ENCODE assay signal across 20 cellular contexts in the genomic region with DNA sequence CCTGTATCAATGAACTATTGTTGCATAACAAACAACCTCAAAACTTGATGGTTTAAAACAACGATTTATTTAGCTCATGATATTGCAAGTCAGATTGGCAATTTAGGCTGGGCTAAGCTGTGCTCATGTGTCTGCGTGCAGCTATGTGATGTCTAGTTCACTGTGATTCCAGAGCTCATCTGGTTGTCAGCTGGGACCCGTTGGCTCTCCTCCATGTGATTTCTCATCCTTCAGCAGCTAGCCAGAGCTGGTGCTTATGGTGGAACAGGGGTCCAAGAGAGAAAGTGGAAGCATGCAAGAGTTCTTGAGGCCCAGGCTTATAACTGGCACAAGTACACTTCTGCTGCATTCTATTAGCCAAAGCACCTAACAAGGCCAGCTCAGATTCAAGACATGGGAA. TPM values are rescaled to one million over a fixed set of nuclear protein-coding genes. Genes with fewer than 3 reads are reported as not detected.
A peak's percentile ranks its signal among the peaks of the same experiment; 100 is the strongest.
DNase-seq lines count a peak whose midpoint lies in the region; ATAC-seq and TF ChIP-seq lines count a peak whose summit lies in the region.
"Had no signal": no experiment of that assay in that cellular context is flagged by ENCODE, and none has a peak within 500 bp of the region (broad histone marks: within the 10 kb centered on the region; RNA-seq: fewer than 3 reads in every experiment).

No MANE protein-coding gene starts in this region.

- no peaks in the 10 kb centered on the region for H3K4me1 ChIP-seq in GM23338 (ENCODE audit: insufficient read depth)

- no peaks in the 10 kb centered on the region for H3K27me3 ChIP-seq in GM23338 (ENCODE audit: insufficient read depth)

- CTCF ChIA-PET in activated naive CD4-positive, alpha-beta T cell treated with anti-CD3 and anti-CD28 coated beads for 36 hours (lab: Charles Lee), result no interaction called here

- no peak overlapping the region for H3K4me3 Mint-ChIP-seq in GM23338
- H3K4me3 Mint-ChIP-seq in activated naive CD4-positive, alpha-beta T cell treated with anti-CD3 and anti-CD28 coated beads for 36 hours, result no peak overlapping the region
- H3K4me3 Mint-ChIP-seq: CD4-positive, CD25-positive, alpha-beta regulatory T cell had no signal

- no peaks in the 10 kb centered on the region for H3K9me2 ChIP-seq in GM23338 (ENCODE audit: insufficient read depth)
- H3K9me2 ChIP-seq: SK-N-SH had no signal

- H3F3A ChIP-seq in GM23338 (replicated peaks; ENCODE audit: low read depth), result no peaks in the 10 kb centered on the region

- no peaks in the 10 kb centered on the region for H3K79me2 ChIP-seq in GM23338 (replicated peaks; ENCODE audit: insufficient read depth)

- H3K27ac Mint-ChIP-seq in GM23338, result no peak overlapping the region
- H3K27ac Mint-ChIP-seq in activated naive CD4-positive, alpha-beta T cell treated with anti-CD3 and anti-CD28 coated beads for 36 hours, result no peak overlapping the region
- H3K27ac Mint-ChIP-seq: CD4-positive, CD25-positive, alpha-beta regulatory T cell had no signal

- no peak overlapping the region for H3K4me3 ChIP-seq in GM23338
- H3K4me3 ChIP-seq: PC-9 had no signal

- peaks cover 2% of the 10 kb centered on the region; the same call in 1 of the 3 replicates for H3K4me1 Mint-ChIP-seq in GM23338
- peaks cover 4% of the 10 kb centered on the region for H3K4me1 Mint-ChIP-seq in activated naive CD4-positive, alpha-beta T cell treated with anti-CD3 and anti-CD28 coated beads for 36 hours (ENCODE audit: low read depth)

- H3K36me3 Mint-ChIP-seq in GM23338 (ENCODE audit: low read depth), result no peaks in the 10 kb centered on the region
- no peaks in the 10 kb centered on the region for H3K36me3 Mint-ChIP-seq in activated naive CD4-positive, alpha-beta T cell treated with anti-CD3 and anti-CD28 coated beads for 36 hours (ENCODE audit: low read depth)
- H3K36me3 Mint-ChIP-seq: CD4-positive, CD25-positive, alpha-beta regulatory T cell had no signal

- no peak for ATAC-seq in Right ventricle myocardium inferior
- ATAC-seq in Right ventricle myocardium superior (ENCODE audit: poor library complexity), result no peak
- no peak for ATAC-seq in GM23338

- TF ChIP-seq CTCF in GM23338 (conservative IDR thresholded peaks at IDR 0.05; ENCODE audit: low read depth in 2 of 2), result no peak

- DNase-seq in Right ventricle myocardium inferior (ENCODE audit: missing footprints) (peak; percentile 58), Right ventricle myocardium superior (no peak), GM23338 (ENCODE audit: low spot score) (no peak), fibroblast of peridontal ligament (ENCODE audit: extremely low read depth) (peak; percentile 52), NCI-H1417 treated with DMSO at 0.1 percent for 48 hours (lab: John Stamatoyannopoulos, UW) (no peak), NCI-H446 (lab: John Stamatoyannopoulos, UW) (no peak), COLO668 (lab: John Stamatoyannopoulos, UW; ENCODE audit: unreplicated experiment) (no peak)
- no peak for DNase-seq in activated naive CD4-positive, alpha-beta T cell treated with anti-CD3 and anti-CD28 coated beads for 36 hours
- DNase-seq: CD4-positive, CD25-positive, alpha-beta regulatory T cell; DND-41; NCI-H1092 treated with DMSO at 0.1 percent for 48 hours; NCI-H187; NCI-H446 treated with DMSO at 0.1 percent for 48 hours; NCI-H748 treated with DMSO at 0.1 percent for 48 hours; PC-9; SK-N-SH; T-helper 1 cell had no signal

- no peaks in the 10 kb centered on the region for H4K20me1 ChIP-seq in GM23338 (replicated peaks; ENCODE audit: insufficient read depth)

- no peak overlapping the region for H3K4me2 ChIP-seq in GM23338
- H3K4me2 ChIP-seq: KMS-11, PC-9, SK-N-SH had no signal

- H3K27ac ChIP-seq in GM23338 (ENCODE audit: low read depth), result no peak overlapping the region
- H3K27ac ChIP-seq: 22Rv1, KMS-11, PC-9 had no signal

- H3K9me3 Mint-ChIP-seq in GM23338, result no peaks in the 10 kb centered on the region
- no peaks in the 10 kb centered on the region for H3K9me3 Mint-ChIP-seq in activated naive CD4-positive, alpha-beta T cell treated with anti-CD3 and anti-CD28 coated beads for 36 hours

- no peaks in the 10 kb centered on the region for H3K36me3 ChIP-seq in GM23338 (ENCODE audit: insufficient read depth)

- peaks cover 2% of the 10 kb centered on the region for H3K27me3 Mint-ChIP-seq in GM23338 (ENCODE audit: insufficient read depth, low read depth, poor library complexity)
- peaks cover 3% of the 10 kb centered on the region for H3K27me3 Mint-ChIP-seq in activated naive CD4-positive, alpha-beta T cell treated with anti-CD3 and anti-CD28 coated beads for 36 hours (ENCODE audit: low read depth)

- intact Hi-C loops in Right ventricle myocardium inferior (cut with DNase I) (no loop called here), Right ventricle myocardium superior (cut with DNase I) (no loop called here)
- intact Hi-C loops in activated naive CD4-positive, alpha-beta T cell treated with anti-CD3 and anti-CD28 coated beads for 36 hours (cut with micrococcal nuclease), result no loop called here

- H2AFZ ChIP-seq in GM23338, result 0 out of 2 replicates have a peak overlapping the region, but pooled peaks have one; percentile 20
- H2AFZ ChIP-seq: PC-9 had no signal

TF ChIP-seq in GM23338, 12 proteins besides CTCF, POLR2A, EP300 and RAD21 (continues in another document):
- TF ChIP-seq EZH2phosphoT487 (IDR thresholded peaks at IDR 0.05; ENCODE audit: unreplicated experiment) (no peak), NANOG (IDR thresholded peaks at IDR 0.05; ENCODE audit: borderline replicate concordance) (no peak), ETS1 (IDR thresholded peaks at IDR 0.05) (no peak)

RNA-seq across cellular contexts. Expression of gene TRPC3, which starts 28.8 kb away (rescaled TPM):
- total RNA-seq in Right ventricle myocardium inferior (0.14 TPM), Right ventricle myocardium superior (0.13 TPM)
- 0.74 and 1.0 TPM in 2 replicates for total RNA-seq in GM23338 (2014; rRNA removed; shearing (Covaris generic))
- polyA plus RNA-seq in GM23338 (2016; fragmentation: Nextera tagmentation; extraction: Ambion mirVana), result 0.24 and 0.44 TPM in 2 replicates
- 1 to 10 TPM; 2.0 to 2.5 TPM for total RNA-seq in activated naive CD4-positive, alpha-beta T cell treated with anti-CD3 and anti-CD28 coated beads for 36 hours
- total RNA-seq: MCF 10A had no signal
- polyA plus RNA-seq: CD4-positive, CD25-positive, alpha-beta regulatory T cell; SK-N-SH had no signal

Comparison
In these comparisons a context has a peak if more than half of its experiments do, and no peak if none do; other contexts are left out.
1. DNase-seq: peak in Right ventricle myocardium inferior (single experiment) and fibroblast of peridontal ligament (single experiment); none in Right ventricle myocardium superior (single experiment), GM23338 (single experiment), NCI-H1417 treated with DMSO at 0.1 percent for 48 hours (single experiment), activated naive CD4-positive, alpha-beta T cell treated with anti-CD3 and anti-CD28 coated beads for 36 hours (single experiment), NCI-H446 (0 of 2) and COLO668 (single experiment).